Comparison of ENCODE assay signal across 10 cellular contexts in the genomic region with DNA sequence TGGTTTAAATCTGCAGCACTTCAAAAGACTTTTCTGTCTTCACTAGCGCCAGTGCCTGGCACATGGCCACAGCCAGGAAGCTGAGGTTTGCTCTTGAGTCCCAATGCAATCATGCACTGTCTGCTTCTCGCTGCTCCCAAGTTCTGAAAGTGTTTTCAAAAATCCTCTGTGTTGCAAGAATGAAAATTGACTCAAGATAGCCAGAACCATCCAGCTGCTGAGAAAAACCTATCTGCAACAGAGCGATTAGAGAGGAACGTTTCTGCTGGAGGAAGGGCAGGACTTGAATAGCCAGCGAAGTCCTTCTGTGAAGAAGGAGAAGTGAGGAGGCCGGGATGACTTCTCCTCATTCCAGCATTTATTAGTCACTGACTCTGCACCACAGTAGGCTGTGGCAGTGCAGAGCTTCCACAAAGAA.
DNase-seq lines count a peak whose midpoint lies in the region; ATAC-seq and TF ChIP-seq lines count a peak whose summit lies in the region.
"Had no signal": no experiment of that assay in that cellular context is flagged by ENCODE, and none has a peak within 500 bp of the region (broad histone marks: within the 10 kb centered on the region; RNA-seq: fewer than 3 reads in every experiment).

No MANE protein-coding gene starts in this region.

- intact Hi-C loops in left ventricle myocardium superior (cut with micrococcal nuclease) = no loop called here
- intact Hi-C loops in uterus (cut with DNase I; ENCODE audit: low total_unique reads) = no loop called here
- intact Hi-C loops in activated T-helper 1 cell treated with anti-CD3 and anti-CD28 coated beads, Interleukin-12 subunit alpha, Interleukin-12 subunit beta, Interleukin-2, Interleukin-4 antibody, amounts not matched to agents 30 ng/mL and 10 ng/mL and 1 ng/mL, durations not matched to agents 14 hours and 24 hours and 36 hours (cut with micrococcal nuclease) = no loop called here
- intact Hi-C loops in activated CD4-positive, alpha-beta T cell treated with anti-CD3 and anti-CD28 coated beads, Interleukin-2, amount 10 ng/mL, durations not matched to agents 24 days and 14 days (cut with micrococcal nuclease) = no loop called here

- H3K36me3 Mint-ChIP-seq in HFFc6 (ENCODE audit: low read depth) = no peaks in the 10 kb centered on the region
- H3K36me3 Mint-ChIP-seq in activated T-helper 1 cell treated with anti-CD3 and anti-CD28 coated beads, Interleukin-12 subunit alpha, Interleukin-12 subunit beta, Interleukin-2, Interleukin-4 antibody, amounts not matched to agents 30 ng/mL and 10 ng/mL and 1 ng/mL, durations not matched to agents 14 hours and 24 hours and 36 hours (ENCODE audit: low read depth) = no peaks in the 10 kb centered on the region
- H3K36me3 Mint-ChIP-seq in activated CD4-positive, alpha-beta T cell treated with anti-CD3 and anti-CD28 coated beads, Interleukin-2, amount 10 ng/mL, durations not matched to agents 24 days and 14 days (ENCODE audit: low read depth) = no peaks in the 10 kb centered on the region
- H3K36me3 Mint-ChIP-seq: activated naive CD4-positive, alpha-beta T cell treated with anti-CD3 and anti-CD28 coated beads, Interleukin-2, amount 50 U/mL, for 72 hours had no signal

- TF ChIP-seq POLR2A in uterus (IDR thresholded peaks at IDR 0.05) = no peak

- H3K4me1 Mint-ChIP-seq in HFFc6 (ENCODE audit: low read depth) = peaks cover 16% of the 10 kb centered on the region
- no peaks in the 10 kb centered on the region for H3K4me1 Mint-ChIP-seq in activated T-helper 1 cell treated with anti-CD3 and anti-CD28 coated beads, Interleukin-12 subunit alpha, Interleukin-12 subunit beta, Interleukin-2, Interleukin-4 antibody, amounts not matched to agents 30 ng/mL and 10 ng/mL and 1 ng/mL, durations not matched to agents 14 hours and 24 hours and 36 hours (ENCODE audit: low read depth)
- no peaks in the 10 kb centered on the region for H3K4me1 Mint-ChIP-seq in activated CD4-positive, alpha-beta T cell treated with anti-CD3 and anti-CD28 coated beads, Interleukin-2, amount 10 ng/mL, durations not matched to agents 24 days and 14 days

- H3K27ac Mint-ChIP-seq in HFFc6 = no peak overlapping the region
- H3K27ac Mint-ChIP-seq in activated T-helper 1 cell treated with anti-CD3 and anti-CD28 coated beads, Interleukin-12 subunit alpha, Interleukin-12 subunit beta, Interleukin-2, Interleukin-4 antibody, amounts not matched to agents 30 ng/mL and 10 ng/mL and 1 ng/mL, durations not matched to agents 14 hours and 24 hours and 36 hours = no peak overlapping the region
- H3K27ac Mint-ChIP-seq in activated CD4-positive, alpha-beta T cell treated with anti-CD3 and anti-CD28 coated beads, Interleukin-2, amount 10 ng/mL, durations not matched to agents 24 days and 14 days = no peak overlapping the region
- H3K27ac Mint-ChIP-seq: activated naive CD4-positive, alpha-beta T cell treated with anti-CD3 and anti-CD28 coated beads, Interleukin-2, amount 50 U/mL, for 72 hours; nephron progenitor cell had no signal

- peak overlapping the region; percentile 56 for H3K4me3 Mint-ChIP-seq in HFFc6
- no peak overlapping the region for H3K4me3 Mint-ChIP-seq in activated T-helper 1 cell treated with anti-CD3 and anti-CD28 coated beads, Interleukin-12 subunit alpha, Interleukin-12 subunit beta, Interleukin-2, Interleukin-4 antibody, amounts not matched to agents 30 ng/mL and 10 ng/mL and 1 ng/mL, durations not matched to agents 14 hours and 24 hours and 36 hours
- no peak overlapping the region for H3K4me3 Mint-ChIP-seq in activated CD4-positive, alpha-beta T cell treated with anti-CD3 and anti-CD28 coated beads, Interleukin-2, amount 10 ng/mL, durations not matched to agents 24 days and 14 days
- H3K4me3 Mint-ChIP-seq: nephron progenitor cell had no signal

- H3K27ac ChIP-seq in uterus = no peak overlapping the region

- H3K36me3 ChIP-seq in uterus = no peaks in the 10 kb centered on the region

- H3K4me3 ChIP-seq in astrocyte of the cerebellum (ENCODE audit: low read depth, low read length) (no peak overlapping the region), uterus (no peak overlapping the region)

- no peaks in the 10 kb centered on the region for H3K27me3 ChIP-seq in uterus

- peak; percentile 67 for ATAC-seq in left ventricle myocardium superior
- ATAC-seq: activated naive CD4-positive, alpha-beta T cell treated with anti-CD3 and anti-CD28 coated beads, Interleukin-2, amount 50 U/mL, for 72 hours had no signal

- in situ Hi-C loops in astrocyte of the cerebellum (cut with HindIII; ENCODE audit: low sequenced_read_pairs) = no loop called here

- no peaks in the 10 kb centered on the region for H3K9me3 ChIP-seq in uterus

- peaks cover 2% of the 10 kb centered on the region for H3K27me3 Mint-ChIP-seq in HFFc6 (ENCODE audit: insufficient read depth)
- peaks cover 3% of the 10 kb centered on the region for H3K27me3 Mint-ChIP-seq in activated T-helper 1 cell treated with anti-CD3 and anti-CD28 coated beads, Interleukin-12 subunit alpha, Interleukin-12 subunit beta, Interleukin-2, Interleukin-4 antibody, amounts not matched to agents 30 ng/mL and 10 ng/mL and 1 ng/mL, durations not matched to agents 14 hours and 24 hours and 36 hours (ENCODE audit: insufficient read depth)
- H3K27me3 Mint-ChIP-seq in activated CD4-positive, alpha-beta T cell treated with anti-CD3 and anti-CD28 coated beads, Interleukin-2, amount 10 ng/mL, durations not matched to agents 24 days and 14 days = peaks cover 8% of the 10 kb centered on the region

- H3K4me1 ChIP-seq in uterus = no peaks in the 10 kb centered on the region

- TF ChIP-seq CTCF in HFFc6 (IDR thresholded peaks at IDR 0.05) (no peak), astrocyte of the cerebellum (IDR thresholded peaks at IDR 0.05; ENCODE audit: low read depth, low read length, missing control alignments) (no peak), uterus (IDR thresholded peaks at IDR 0.05) (no peak)

- no peaks in the 10 kb centered on the region for H3K9me3 Mint-ChIP-seq in HFFc6
- H3K9me3 Mint-ChIP-seq in activated T-helper 1 cell treated with anti-CD3 and anti-CD28 coated beads, Interleukin-12 subunit alpha, Interleukin-12 subunit beta, Interleukin-2, Interleukin-4 antibody, amounts not matched to agents 30 ng/mL and 10 ng/mL and 1 ng/mL, durations not matched to agents 14 hours and 24 hours and 36 hours = no peaks in the 10 kb centered on the region
- H3K9me3 Mint-ChIP-seq in activated CD4-positive, alpha-beta T cell treated with anti-CD3 and anti-CD28 coated beads, Interleukin-2, amount 10 ng/mL, durations not matched to agents 24 days and 14 days = peaks cover 3% of the 10 kb centered on the region
- H3K9me3 Mint-ChIP-seq: activated naive CD4-positive, alpha-beta T cell treated with anti-CD3 and anti-CD28 coated beads, Interleukin-2, amount 50 U/mL, for 72 hours had no signal

- peak; percentile 70 for DNase-seq in HFFc6
- DNase-seq in astrocyte of the cerebellum (ENCODE audit: low read depth) = peak; percentile 16
- peak; percentile 46 for DNase-seq in left ventricle myocardium superior
- peak; percentile 49 to 59 for DNase-seq in uterus
- DNase-seq in activated T-helper 1 cell treated with anti-CD3 and anti-CD28 coated beads, Interleukin-12 subunit alpha, Interleukin-12 subunit beta, Interleukin-2, Interleukin-4 antibody, amounts not matched to agents 30 ng/mL and 10 ng/mL and 1 ng/mL, durations not matched to agents 14 hours and 24 hours and 36 hours (ENCODE audit: low spot score) = no peak
- DNase-seq in H4 (ENCODE audit: low spot score) = no peak
- DNase-seq in activated CD4-positive, alpha-beta T cell treated with anti-CD3 and anti-CD28 coated beads, Interleukin-2, amount 10 ng/mL, durations not matched to agents 24 days and 14 days = no peak
- DNase-seq: NCI-H1417 treated with DMSO at 0.1 percent for 48 hours, nephron progenitor cell had no signal

Comparison
In these comparisons a context has a peak if more than half of its experiments do, and no peak if none do; other contexts are left out.
1. DNase-seq: peak in HFFc6 (single experiment), astrocyte of the cerebellum (single experiment), left ventricle myocardium superior (single experiment) and uterus (2 of 2); none in activated T-helper 1 cell treated with anti-CD3 and anti-CD28 coated beads, Interleukin-12 subunit alpha, Interleukin-12 subunit beta, Interleukin-2, Interleukin-4 antibody, amounts not matched to agents 30 ng/mL and 10 ng/mL and 1 ng/mL, durations not matched to agents 14 hours and 24 hours and 36 hours (single experiment), H4 (single experiment) and activated CD4-positive, alpha-beta T cell treated with anti-CD3 and anti-CD28 coated beads, Interleukin-2, amount 10 ng/mL, durations not matched to agents 24 days and 14 days (single experiment).